Comparison of ENCODE assay signal across 1 cellular context in the genomic region with DNA sequence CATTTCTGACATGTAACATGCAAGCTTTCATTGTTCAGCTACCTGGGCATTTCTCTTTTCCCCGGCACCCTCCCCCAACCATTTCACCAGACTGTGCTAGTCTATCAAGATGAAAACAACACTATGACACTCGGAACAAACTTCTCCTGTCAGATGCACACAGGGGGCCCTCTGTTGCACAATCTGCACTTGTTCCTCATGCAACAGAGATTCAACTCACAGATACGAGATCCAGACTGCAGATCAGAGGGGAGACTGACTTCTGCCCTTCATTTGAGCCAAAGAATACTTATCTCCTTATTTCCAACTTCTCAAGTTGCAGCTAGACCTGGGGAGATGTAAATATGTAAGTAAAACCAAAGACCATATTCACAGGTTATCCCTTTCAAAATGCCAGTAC.
TF ChIP-seq lines count a peak whose summit lies in the region.

No MANE protein-coding gene starts in this region.

TF ChIP-seq in HepG2, 621 proteins besides CTCF, POLR2A, EP300 and RAD21 (continued from another document and continues in another):
- TF ChIP-seq, protein P1, sequence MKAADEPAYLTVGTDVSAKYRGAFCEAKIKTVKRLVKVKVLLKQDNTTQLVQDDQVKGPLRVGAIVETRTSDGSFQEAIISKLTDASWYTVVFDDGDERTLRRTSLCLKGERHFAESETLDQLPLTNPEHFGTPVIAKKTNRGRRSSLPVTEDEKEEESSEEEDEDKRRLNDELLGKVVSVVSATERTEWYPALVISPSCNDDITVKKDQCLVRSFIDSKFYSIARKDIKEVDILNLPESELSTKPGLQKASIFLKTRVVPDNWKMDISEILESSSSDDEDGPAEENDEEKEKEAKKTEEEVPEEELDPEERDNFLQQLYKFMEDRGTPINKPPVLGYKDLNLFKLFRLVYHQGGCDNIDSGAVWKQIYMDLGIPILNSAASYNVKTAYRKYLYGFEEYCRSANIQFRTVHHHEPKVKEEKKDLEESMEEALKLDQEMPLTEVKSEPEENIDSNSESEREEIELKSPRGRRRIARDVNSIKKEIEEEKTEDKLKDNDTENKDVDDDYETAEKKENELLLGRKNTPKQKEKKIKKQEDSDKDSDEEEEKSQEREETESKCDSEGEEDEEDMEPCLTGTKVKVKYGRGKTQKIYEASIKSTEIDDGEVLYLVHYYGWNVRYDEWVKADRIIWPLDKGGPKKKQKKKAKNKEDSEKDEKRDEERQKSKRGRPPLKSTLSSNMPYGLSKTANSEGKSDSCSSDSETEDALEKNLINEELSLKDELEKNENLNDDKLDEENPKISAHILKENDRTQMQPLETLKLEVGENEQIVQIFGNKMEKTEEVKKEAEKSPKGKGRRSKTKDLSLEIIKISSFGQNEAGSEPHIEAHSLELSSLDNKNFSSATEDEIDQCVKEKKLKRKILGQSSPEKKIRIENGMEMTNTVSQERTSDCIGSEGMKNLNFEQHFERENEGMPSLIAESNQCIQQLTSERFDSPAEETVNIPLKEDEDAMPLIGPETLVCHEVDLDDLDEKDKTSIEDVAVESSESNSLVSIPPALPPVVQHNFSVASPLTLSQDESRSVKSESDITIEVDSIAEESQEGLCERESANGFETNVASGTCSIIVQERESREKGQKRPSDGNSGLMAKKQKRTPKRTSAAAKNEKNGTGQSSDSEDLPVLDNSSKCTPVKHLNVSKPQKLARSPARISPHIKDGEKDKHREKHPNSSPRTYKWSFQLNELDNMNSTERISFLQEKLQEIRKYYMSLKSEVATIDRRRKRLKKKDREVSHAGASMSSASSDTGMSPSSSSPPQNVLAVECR (CRISPR knock-in tag; IDR thresholded peaks at IDR 0.05; ENCODE audit: borderline replicate concordance): peak; percentile 64; the same call in 1 of the 2 replicates
- TF ChIP-seq, protein P2, sequence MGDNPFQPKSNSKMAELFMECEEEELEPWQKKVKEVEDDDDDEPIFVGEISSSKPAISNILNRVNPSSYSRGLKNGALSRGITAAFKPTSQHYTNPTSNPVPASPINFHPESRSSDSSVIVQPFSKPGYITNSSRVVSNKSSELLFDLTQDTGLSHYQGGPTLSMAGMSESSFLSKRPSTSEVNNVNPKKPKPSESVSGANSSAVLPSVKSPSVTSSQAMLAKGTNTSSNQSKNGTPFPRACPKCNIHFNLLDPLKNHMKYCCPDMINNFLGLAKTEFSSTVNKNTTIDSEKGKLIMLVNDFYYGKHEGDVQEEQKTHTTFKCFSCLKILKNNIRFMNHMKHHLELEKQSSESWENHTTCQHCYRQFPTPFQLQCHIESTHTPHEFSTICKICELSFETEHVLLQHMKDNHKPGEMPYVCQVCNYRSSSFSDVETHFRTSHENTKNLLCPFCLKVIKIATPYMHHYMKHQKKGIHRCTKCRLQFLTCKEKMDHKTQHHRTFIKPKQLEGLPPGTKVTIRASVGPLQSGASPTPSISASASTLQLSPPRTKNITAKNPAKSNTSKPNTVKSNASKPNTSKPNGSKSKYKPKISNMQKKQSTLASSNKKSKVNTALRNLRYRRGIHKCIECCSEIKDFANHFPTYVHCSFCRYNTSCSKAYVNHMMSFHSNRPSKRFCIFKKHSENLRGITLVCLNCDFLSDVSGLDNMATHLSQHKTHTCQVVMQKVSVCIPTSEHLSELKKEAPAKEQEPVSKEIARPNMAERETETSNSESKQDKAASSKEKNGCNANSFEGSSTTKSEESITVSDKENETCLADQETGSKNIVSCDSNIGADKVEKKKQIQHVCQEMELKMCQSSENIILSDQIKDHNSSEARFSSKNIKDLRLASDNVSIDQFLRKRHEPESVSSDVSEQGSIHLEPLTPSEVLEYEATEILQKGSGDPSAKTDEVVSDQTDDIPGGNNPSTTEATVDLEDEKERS (CRISPR knock-in tag; IDR thresholded peaks at IDR 0.05): 0 out of 2 replicates have a peak, but pooled peaks have one; percentile 35
- no peak for TF ChIP-seq ATRX (CRISPR knock-in tag; IDR thresholded peaks at IDR 0.05; ENCODE audit: borderline replicate concordance)
- TF ChIP-seq CBX1 (IDR thresholded peaks at IDR 0.05; ENCODE audit: low read depth): no peak
- peak; percentile 43; the same call in 1 of the 2 replicates for TF ChIP-seq GATAD1 (CRISPR knock-in tag; IDR thresholded peaks at IDR 0.05)
- no peak for TF ChIP-seq NFYC (CRISPR knock-in tag; IDR thresholded peaks at IDR 0.05)
- TF ChIP-seq, protein P3, sequence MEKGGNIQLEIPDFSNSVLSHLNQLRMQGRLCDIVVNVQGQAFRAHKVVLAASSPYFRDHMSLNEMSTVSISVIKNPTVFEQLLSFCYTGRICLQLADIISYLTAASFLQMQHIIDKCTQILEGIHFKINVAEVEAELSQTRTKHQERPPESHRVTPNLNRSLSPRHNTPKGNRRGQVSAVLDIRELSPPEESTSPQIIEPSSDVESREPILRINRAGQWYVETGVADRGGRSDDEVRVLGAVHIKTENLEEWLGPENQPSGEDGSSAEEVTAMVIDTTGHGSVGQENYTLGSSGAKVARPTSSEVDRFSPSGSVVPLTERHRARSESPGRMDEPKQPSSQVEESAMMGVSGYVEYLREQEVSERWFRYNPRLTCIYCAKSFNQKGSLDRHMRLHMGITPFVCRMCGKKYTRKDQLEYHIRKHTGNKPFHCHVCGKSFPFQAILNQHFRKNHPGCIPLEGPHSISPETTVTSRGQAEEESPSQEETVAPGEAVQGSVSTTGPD (CRISPR knock-in tag; IDR thresholded peaks at IDR 0.05): no peak
- TF ChIP-seq, protein P4, sequence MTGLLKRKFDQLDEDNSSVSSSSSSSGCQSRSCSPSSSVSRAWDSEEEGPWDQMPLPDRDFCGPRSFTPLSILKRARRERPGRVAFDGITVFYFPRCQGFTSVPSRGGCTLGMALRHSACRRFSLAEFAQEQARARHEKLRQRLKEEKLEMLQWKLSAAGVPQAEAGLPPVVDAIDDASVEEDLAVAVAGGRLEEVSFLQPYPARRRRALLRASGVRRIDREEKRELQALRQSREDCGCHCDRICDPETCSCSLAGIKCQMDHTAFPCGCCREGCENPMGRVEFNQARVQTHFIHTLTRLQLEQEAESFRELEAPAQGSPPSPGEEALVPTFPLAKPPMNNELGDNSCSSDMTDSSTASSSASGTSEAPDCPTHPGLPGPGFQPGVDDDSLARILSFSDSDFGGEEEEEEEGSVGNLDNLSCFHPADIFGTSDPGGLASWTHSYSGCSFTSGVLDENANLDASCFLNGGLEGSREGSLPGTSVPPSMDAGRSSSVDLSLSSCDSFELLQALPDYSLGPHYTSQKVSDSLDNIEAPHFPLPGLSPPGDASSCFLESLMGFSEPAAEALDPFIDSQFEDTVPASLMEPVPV (CRISPR knock-in tag; IDR thresholded peaks at IDR 0.05): no peak
- no peak for TF ChIP-seq ZBTB8A (CRISPR knock-in tag; IDR thresholded peaks at IDR 0.05; ENCODE audit: borderline replicate concordance, low read depth)
- TF ChIP-seq, protein P5, sequence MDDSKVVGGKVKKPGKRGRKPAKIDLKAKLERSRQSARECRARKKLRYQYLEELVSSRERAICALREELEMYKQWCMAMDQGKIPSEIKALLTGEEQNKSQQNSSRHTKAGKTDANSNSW (CRISPR knock-in tag; IDR thresholded peaks at IDR 0.05; ENCODE audit: borderline replicate concordance): no peak
- TF ChIP-seq ZNF501 (CRISPR knock-in tag; IDR thresholded peaks at IDR 0.05): no peak
- no peak for TF ChIP-seq ZNF878 (CRISPR knock-in tag; IDR thresholded peaks at IDR 0.05)
- TF ChIP-seq ZSCAN12 (CRISPR knock-in tag; IDR thresholded peaks at IDR 0.05): no peak
- no peak for TF ChIP-seq ZNF776 (CRISPR knock-in tag; IDR thresholded peaks at IDR 0.05)
- TF ChIP-seq KDM5B (CRISPR knock-in tag; IDR thresholded peaks at IDR 0.05; ENCODE audit: borderline replicate concordance): no peak
- peak; percentile 65 for TF ChIP-seq HDAC1 (CRISPR knock-in tag; IDR thresholded peaks at IDR 0.05)
- TF ChIP-seq HOXA7 (CRISPR knock-in tag; IDR thresholded peaks at IDR 0.05): no peak
- no peak for TF ChIP-seq YY1 (IDR thresholded peaks at IDR 0.05; ENCODE audit: insufficient read depth, insufficient replicate concordance, low read depth, low read length)
- no peak for TF ChIP-seq ZNF282 (IDR thresholded peaks at IDR 0.05; ENCODE audit: partially characterized antibody)
- no peak for TF ChIP-seq SRF (IDR thresholded peaks at IDR 0.05; ENCODE audit: low read depth, low read length)
- TF ChIP-seq, protein P6, sequence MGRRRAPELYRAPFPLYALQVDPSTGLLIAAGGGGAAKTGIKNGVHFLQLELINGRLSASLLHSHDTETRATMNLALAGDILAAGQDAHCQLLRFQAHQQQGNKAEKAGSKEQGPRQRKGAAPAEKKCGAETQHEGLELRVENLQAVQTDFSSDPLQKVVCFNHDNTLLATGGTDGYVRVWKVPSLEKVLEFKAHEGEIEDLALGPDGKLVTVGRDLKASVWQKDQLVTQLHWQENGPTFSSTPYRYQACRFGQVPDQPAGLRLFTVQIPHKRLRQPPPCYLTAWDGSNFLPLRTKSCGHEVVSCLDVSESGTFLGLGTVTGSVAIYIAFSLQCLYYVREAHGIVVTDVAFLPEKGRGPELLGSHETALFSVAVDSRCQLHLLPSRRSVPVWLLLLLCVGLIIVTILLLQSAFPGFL (CRISPR knock-in tag; IDR thresholded peaks at IDR 0.05): no peak
- peak; percentile 87; the same call in 1 of the 2 replicates for TF ChIP-seq ZNF292 (CRISPR knock-in tag; IDR thresholded peaks at IDR 0.05; ENCODE audit: borderline replicate concordance, low read depth)
- TF ChIP-seq, protein P7, sequence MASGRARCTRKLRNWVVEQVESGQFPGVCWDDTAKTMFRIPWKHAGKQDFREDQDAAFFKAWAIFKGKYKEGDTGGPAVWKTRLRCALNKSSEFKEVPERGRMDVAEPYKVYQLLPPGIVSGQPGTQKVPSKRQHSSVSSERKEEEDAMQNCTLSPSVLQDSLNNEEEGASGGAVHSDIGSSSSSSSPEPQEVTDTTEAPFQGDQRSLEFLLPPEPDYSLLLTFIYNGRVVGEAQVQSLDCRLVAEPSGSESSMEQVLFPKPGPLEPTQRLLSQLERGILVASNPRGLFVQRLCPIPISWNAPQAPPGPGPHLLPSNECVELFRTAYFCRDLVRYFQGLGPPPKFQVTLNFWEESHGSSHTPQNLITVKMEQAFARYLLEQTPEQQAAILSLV (CRISPR knock-in tag; IDR thresholded peaks at IDR 0.05; ENCODE audit: borderline replicate concordance): no peak
- TF ChIP-seq, protein P8, sequence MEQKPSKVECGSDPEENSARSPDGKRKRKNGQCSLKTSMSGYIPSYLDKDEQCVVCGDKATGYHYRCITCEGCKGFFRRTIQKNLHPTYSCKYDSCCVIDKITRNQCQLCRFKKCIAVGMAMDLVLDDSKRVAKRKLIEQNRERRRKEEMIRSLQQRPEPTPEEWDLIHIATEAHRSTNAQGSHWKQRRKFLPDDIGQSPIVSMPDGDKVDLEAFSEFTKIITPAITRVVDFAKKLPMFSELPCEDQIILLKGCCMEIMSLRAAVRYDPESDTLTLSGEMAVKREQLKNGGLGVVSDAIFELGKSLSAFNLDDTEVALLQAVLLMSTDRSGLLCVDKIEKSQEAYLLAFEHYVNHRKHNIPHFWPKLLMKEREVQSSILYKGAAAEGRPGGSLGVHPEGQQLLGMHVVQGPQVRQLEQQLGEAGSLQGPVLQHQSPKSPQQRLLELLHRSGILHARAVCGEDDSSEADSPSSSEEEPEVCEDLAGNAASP (CRISPR knock-in tag; IDR thresholded peaks at IDR 0.05; ENCODE audit: borderline replicate concordance): no peak; the same call in 1 of the 2 replicates
- 0 out of 2 replicates have a peak, but pooled peaks have one; percentile 27 for TF ChIP-seq RCOR2 (CRISPR knock-in tag; IDR thresholded peaks at IDR 0.05)
- TF ChIP-seq, protein P9, sequence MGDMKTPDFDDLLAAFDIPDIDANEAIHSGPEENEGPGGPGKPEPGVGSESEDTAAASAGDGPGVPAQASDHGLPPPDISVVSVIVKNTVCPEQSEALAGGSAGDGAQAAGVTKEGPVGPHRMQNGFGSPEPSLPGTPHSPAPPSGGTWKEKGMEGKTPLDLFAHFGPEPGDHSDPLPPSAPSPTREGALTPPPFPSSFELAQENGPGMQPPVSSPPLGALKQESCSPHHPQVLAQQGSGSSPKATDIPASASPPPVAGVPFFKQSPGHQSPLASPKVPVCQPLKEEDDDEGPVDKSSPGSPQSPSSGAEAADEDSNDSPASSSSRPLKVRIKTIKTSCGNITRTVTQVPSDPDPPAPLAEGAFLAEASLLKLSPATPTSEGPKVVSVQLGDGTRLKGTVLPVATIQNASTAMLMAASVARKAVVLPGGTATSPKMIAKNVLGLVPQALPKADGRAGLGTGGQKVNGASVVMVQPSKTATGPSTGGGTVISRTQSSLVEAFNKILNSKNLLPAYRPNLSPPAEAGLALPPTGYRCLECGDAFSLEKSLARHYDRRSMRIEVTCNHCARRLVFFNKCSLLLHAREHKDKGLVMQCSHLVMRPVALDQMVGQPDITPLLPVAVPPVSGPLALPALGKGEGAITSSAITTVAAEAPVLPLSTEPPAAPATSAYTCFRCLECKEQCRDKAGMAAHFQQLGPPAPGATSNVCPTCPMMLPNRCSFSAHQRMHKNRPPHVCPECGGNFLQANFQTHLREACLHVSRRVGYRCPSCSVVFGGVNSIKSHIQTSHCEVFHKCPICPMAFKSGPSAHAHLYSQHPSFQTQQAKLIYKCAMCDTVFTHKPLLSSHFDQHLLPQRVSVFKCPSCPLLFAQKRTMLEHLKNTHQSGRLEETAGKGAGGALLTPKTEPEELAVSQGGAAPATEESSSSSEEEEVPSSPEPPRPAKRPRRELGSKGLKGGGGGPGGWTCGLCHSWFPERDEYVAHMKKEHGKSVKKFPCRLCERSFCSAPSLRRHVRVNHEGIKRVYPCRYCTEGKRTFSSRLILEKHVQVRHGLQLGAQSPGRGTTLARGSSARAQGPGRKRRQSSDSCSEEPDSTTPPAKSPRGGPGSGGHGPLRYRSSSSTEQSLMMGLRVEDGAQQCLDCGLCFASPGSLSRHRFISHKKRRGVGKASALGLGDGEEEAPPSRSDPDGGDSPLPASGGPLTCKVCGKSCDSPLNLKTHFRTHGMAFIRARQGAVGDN (CRISPR knock-in tag; IDR thresholded peaks at IDR 0.05): no peak
- TF ChIP-seq NR3C1 (CRISPR knock-in tag; IDR thresholded peaks at IDR 0.05): no peak
- TF ChIP-seq ZNF337 (CRISPR knock-in tag; IDR thresholded peaks at IDR 0.05; ENCODE audit: borderline replicate concordance, low read depth): peak; percentile 63; the same call in 1 of the 2 replicates
- TF ChIP-seq, protein P10, sequence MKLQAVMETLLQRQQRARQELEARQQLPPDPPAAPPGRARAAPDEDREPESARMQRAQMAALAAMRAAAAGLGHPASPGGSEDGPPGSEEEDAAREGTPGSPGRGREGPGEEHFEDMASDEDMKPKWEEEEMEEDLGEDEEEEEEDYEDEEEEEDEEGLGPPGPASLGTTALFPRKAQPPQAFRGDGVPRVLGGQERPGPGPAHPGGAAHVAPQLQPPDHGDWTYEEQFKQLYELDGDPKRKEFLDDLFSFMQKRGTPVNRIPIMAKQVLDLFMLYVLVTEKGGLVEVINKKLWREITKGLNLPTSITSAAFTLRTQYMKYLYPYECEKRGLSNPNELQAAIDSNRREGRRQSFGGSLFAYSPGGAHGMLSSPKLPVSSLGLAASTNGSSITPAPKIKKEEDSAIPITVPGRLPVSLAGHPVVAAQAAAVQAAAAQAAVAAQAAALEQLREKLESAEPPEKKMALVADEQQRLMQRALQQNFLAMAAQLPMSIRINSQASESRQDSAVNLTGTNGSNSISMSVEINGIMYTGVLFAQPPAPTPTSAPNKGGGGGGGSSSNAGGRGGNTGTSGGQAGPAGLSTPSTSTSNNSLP (IDR thresholded peaks at IDR 0.05; ENCODE audit: low read depth, low read length): no peak
- no peak for TF ChIP-seq BRD4 (CRISPR knock-in tag; IDR thresholded peaks at IDR 0.05)
- TF ChIP-seq IKZF4 (CRISPR knock-in tag; IDR thresholded peaks at IDR 0.05; ENCODE audit: borderline replicate concordance, low read depth, not compliant biosample characterization): no peak
- no peak for TF ChIP-seq KLF13 (CRISPR knock-in tag; IDR thresholded peaks at IDR 0.05)
- no peak for TF ChIP-seq ZNF780A (CRISPR knock-in tag; IDR thresholded peaks at IDR 0.05)
- no peak for TF ChIP-seq ZNF143 (CRISPR knock-in tag; IDR thresholded peaks at IDR 0.05)
- TF ChIP-seq ZNF460 (CRISPR knock-in tag; IDR thresholded peaks at IDR 0.05; ENCODE audit: borderline replicate concordance): peak; percentile 36; the same call in 1 of the 2 replicates
- 0 out of 2 replicates have a peak, but pooled peaks have one; percentile 33 for TF ChIP-seq ZKSCAN8 (CRISPR knock-in tag; IDR thresholded peaks at IDR 0.05; ENCODE audit: borderline replicate concordance)
- TF ChIP-seq TP53 (CRISPR knock-in tag; conservative IDR thresholded peaks at IDR 0.05): no peak
